22 cellular contexts compared by ENCODE assay signal in genomic region chr3:52446042-52446441, GRCh38. TPM values are rescaled to one million over a fixed set of nuclear protein-coding genes. Genes with fewer than 3 reads are reported as not detected.
DNase-seq lines count a peak whose midpoint lies in the region; ATAC-seq, FAIRE-seq and TF ChIP-seq lines count a peak whose summit lies in the region.
"Had no signal": no experiment of that assay in that cellular context is flagged by ENCODE, and none has a peak within 500 bp of the region (broad histone marks: within the 10 kb centered on the region; RNA-seq: fewer than 3 reads in every experiment).

No MANE protein-coding gene starts in this region.

- H2AK5ac ChIP-seq in H9 (ENCODE audit: insufficient read length, low read length), result no peak overlapping the region

- no peak overlapping the region for H3T11ph ChIP-seq in H9 (ENCODE audit: low read length)

- FAIRE-seq in A549 (lab: Jason Lieb, UNC), result no peak

- H3K4me1 Mint-ChIP-seq in H9 (peaks cover 21 to 24% of the 10 kb centered on the region in 2 experiments), T-helper 17 cell (peaks cover 7% of the 10 kb centered on the region)

- H4K91ac ChIP-seq in H9 (ENCODE audit: insufficient read length, low read depth, low read length), result no peak overlapping the region

- H3K9me3 ChIP-seq in A549 (no peaks in the 10 kb centered on the region), H9 (ENCODE audit: control insufficient read depth, low read depth, low read length) (no peaks in the 10 kb centered on the region), gastrocnemius medialis (no peaks in the 10 kb centered on the region), T-helper 17 cell (ENCODE audit: control insufficient read depth, low read length, poor library complexity, severe bottlenecking) (no peaks in the 10 kb centered on the region), upper lobe of right lung (no peaks in the 10 kb centered on the region)
- H3K9me3 ChIP-seq: BLaER1 had no signal

- TF ChIP-seq RAD21 in A549 (conservative IDR thresholded peaks at IDR 0.05 in 1 of 2, IDR thresholded peaks at IDR 0.05 in 1 of 2), result no peak

- no peak for TF ChIP-seq POLR2A in A549 (IDR thresholded peaks at IDR 0.05; ENCODE audit: low read length)
- TF ChIP-seq POLR2A in gastrocnemius medialis (IDR thresholded peaks at IDR 0.05), result no peak

- TF ChIP-seq EP300 in A549 (IDR thresholded peaks at IDR 0.05), result no peak

- H3K27me3 Mint-ChIP-seq in H9 (ENCODE audit: low read depth) (peaks cover 6% of the 10 kb centered on the region), T-helper 17 cell (no peaks in the 10 kb centered on the region)
- H3K27me3 Mint-ChIP-seq: CD4-positive, alpha-beta T cell had no signal

- in situ Hi-C loops in gastrocnemius medialis (cut with MboI; ENCODE audit: low sequenced_read_pairs in 4 of 4), result no loop called here

- no peak overlapping the region for H4K8ac ChIP-seq in H9 (replicated peaks; ENCODE audit: insufficient read length, low read depth, low read length)

- no peak overlapping the region for H3K23ac ChIP-seq in H9 (ENCODE audit: insufficient read length, low read depth, low read length)

- intact Hi-C loops in gastrocnemius medialis (cut with DNase I; ENCODE audit: low total_unique reads) (no loop called here), upper lobe of right lung (cut with DNase I) (no loop called here)

- no peak overlapping the region for H3K14ac ChIP-seq in H9 (ENCODE audit: insufficient read depth, low read length)

- DNase-seq in A549 (ENCODE audit: low read depth in 1 of 2, low spot score in 1 of 2) (no peak), H9 (peak; percentile 32), choroid plexus epithelial cell (ENCODE audit: low read depth) (no peak), gastrocnemius medialis (no peak), T-helper 17 cell (no peak), upper lobe of right lung (no peak)
- DNase-seq: ACHN; CD4-positive, alpha-beta T cell; COR-L47; DMS79 treated with DMSO at 0.1 percent for 48 hours; HCEC 1CT; NCI-H1105; NCI-H146; NCI-H2029 treated with DMSO at 0.1 percent for 48 hours; NCI-H226; NCI-H510A treated with DMSO at 0.1 percent for 48 hours; NCI-H748 treated with DMSO at 0.1 percent for 48 hours; NK-92 treated with Interleukin-12 subunit alpha and Interleukin-12 subunit beta, amount 100 ng/mL, for 24 hours had no signal

- H2BK120ac ChIP-seq in H9 (ENCODE audit: low read depth, low read length, poor library complexity, severe bottlenecking), result no peak overlapping the region

- peak; percentile 38 to 43; a peak in 3 of 6 replicates for ATAC-seq in A549
- ATAC-seq in gastrocnemius medialis, result no peak
- ATAC-seq in GM18867 (IDR thresholded peaks at IDR 0.05; ENCODE audit: unreplicated experiment), result no peak
- ATAC-seq in T-helper 17 cell, result no peak
- ATAC-seq in upper lobe of right lung, result no peak

- H3K9ac ChIP-seq in H9 (ENCODE audit: extremely low read depth, insufficient read length, low read length), result no peak overlapping the region
- H3K9ac ChIP-seq: BLaER1, KMS-11 had no signal

- CTCF ChIA-PET in A549 (lab: Yijun Ruan, JAX), result interaction anchor here (0.8 to 14.4 kb wide), 16 partner anchors 11 to 445 kb away, joined by 3 to 351 read pairs (median 4); partner anchors contain the start of genes NISCH and TWF2

- 44% methylated on average over 2 of the region's 4 CpGs for WGBS in A549 (ENCODE audit: missing lambda C conversion rate)
- WGBS in H9 (ENCODE audit: extremely low coverage, insufficient read length, low lambda C conversion rate), result no CpG with 5 or more reads among the region's 4 CpGs

- H3K4me3 Mint-ChIP-seq in H9, result no peak overlapping the region
- no peak overlapping the region for H3K4me3 Mint-ChIP-seq in T-helper 17 cell
- H3K4me3 Mint-ChIP-seq: CD4-positive, alpha-beta T cell had no signal

- H3K27me3 ChIP-seq in H9 (ENCODE audit: insufficient read depth, low read length), result no peaks in the 10 kb centered on the region
- H3K27me3 ChIP-seq in gastrocnemius medialis, result no peaks in the 10 kb centered on the region
- H3K27me3 ChIP-seq in upper lobe of right lung, result no peaks in the 10 kb centered on the region

- no peak overlapping the region for H3K56ac ChIP-seq in H9 (ENCODE audit: insufficient read length, low read depth, low read length)

- POLR2A ChIA-PET in A549 (lab: Yijun Ruan, JAX), result no interaction called here

- no peaks in the 10 kb centered on the region for H3K9me3 Mint-ChIP-seq in H9
- H3K9me3 Mint-ChIP-seq: CD4-positive, alpha-beta T cell had no signal

- H2BK15ac ChIP-seq in H9 (ENCODE audit: low read depth, low read length), result no peak overlapping the region

- H3K79me2 ChIP-seq in H9 (ENCODE audit: insufficient read depth, low read length), result no peaks in the 10 kb centered on the region

- H3K4me1 ChIP-seq in A549 (peaks cover 14% of the 10 kb centered on the region), H9 (ENCODE audit: insufficient read depth, low read length) (no peaks in the 10 kb centered on the region; the same call in 1 of the 2 replicates), gastrocnemius medialis (peaks cover 13 to 37% of the 10 kb centered on the region in 2 donors), upper lobe of right lung (peaks cover 5% of the 10 kb centered on the region)

- H3K36me3 ChIP-seq in gastrocnemius medialis (no peaks in the 10 kb centered on the region), upper lobe of right lung (no peaks in the 10 kb centered on the region)
- H3K36me3 ChIP-seq: BLaER1 had no signal

- H3K36me3 Mint-ChIP-seq in H9 (ENCODE audit: insufficient read depth in 1 of 3, low read depth in 3 of 3) (no peaks in the 10 kb centered on the region; a peak in 1 of 7 replicates), T-helper 17 cell (ENCODE audit: low read depth) (no peaks in the 10 kb centered on the region)

- no peaks in the 10 kb centered on the region for H3K79me1 ChIP-seq in H9 (ENCODE audit: insufficient read depth, low read depth, low read length, poor library complexity, severe bottlenecking)

- no peak overlapping the region for H2AFZ ChIP-seq in H9 (ENCODE audit: low read length)

- TF ChIP-seq CTCF in A549 (IDR thresholded peaks at IDR 0.05) (no peak), H9 (conservative IDR thresholded peaks at IDR 0.05) (no peak), choroid plexus epithelial cell (conservative IDR thresholded peaks at IDR 0.05; ENCODE audit: low read depth, low read length) (peak; percentile 9), gastrocnemius medialis (IDR thresholded peaks at IDR 0.05 in 4 of 5, conservative IDR thresholded peaks at IDR 0.05 in 1 of 5) (no peak), upper lobe of right lung (IDR thresholded peaks at IDR 0.05) (no peak)

- H4K5ac ChIP-seq in H9 (ENCODE audit: insufficient read length, low read depth, low read length), result no peak overlapping the region

- H4K20me1 ChIP-seq in H9 (ENCODE audit: control insufficient read depth, insufficient read depth, insufficient read length), result no peaks in the 10 kb centered on the region

- H3K27ac Mint-ChIP-seq in H9, result no peak overlapping the region
- H3K27ac Mint-ChIP-seq in T-helper 17 cell, result no peak overlapping the region
- H3K27ac Mint-ChIP-seq: CD4-positive, alpha-beta T cell had no signal

- H3K27ac ChIP-seq in A549, result no peak overlapping the region
- H3K27ac ChIP-seq in H9 (ENCODE audit: insufficient read length, low read depth, low read length), result no peak overlapping the region
- peak overlapping the region; percentile 94 to 99 (median 97) for H3K27ac ChIP-seq in gastrocnemius medialis
- H3K27ac ChIP-seq in upper lobe of right lung, result no peak overlapping the region
- H3K27ac ChIP-seq: BLaER1, KMS-11 had no signal

- no peak overlapping the region for H2BK5ac ChIP-seq in H9 (ENCODE audit: insufficient read length, low read length)

- H2BK20ac ChIP-seq in H9 (ENCODE audit: low read depth, low read length, poor library complexity, severe bottlenecking), result no peak overlapping the region

- no peak overlapping the region for H3K4me2 ChIP-seq in A549
- H3K4me2 ChIP-seq in H9 (ENCODE audit: insufficient read depth, insufficient read length, low read length), result no peak overlapping the region
- H3K4me2 ChIP-seq: KMS-11 had no signal

- no peak overlapping the region for H3K18ac ChIP-seq in H9 (ENCODE audit: insufficient read length, low read depth, low read length)

- H3K23me2 ChIP-seq in H9 (ENCODE audit: insufficient read length, low read depth, low read length, poor library complexity, severe bottlenecking), result no peaks in the 10 kb centered on the region

- H2BK12ac ChIP-seq in H9 (ENCODE audit: insufficient read length, low read depth, low read length), result no peak overlapping the region

- no peak overlapping the region for H3K4ac ChIP-seq in H9 (ENCODE audit: low read depth, low read length)

- H3K4me3 ChIP-seq in A549, result no peak overlapping the region
- H3K4me3 ChIP-seq in choroid plexus epithelial cell (ENCODE audit: low read depth, low read length), result no peak overlapping the region
- no peak overlapping the region for H3K4me3 ChIP-seq in gastrocnemius medialis
- no peak overlapping the region for H3K4me3 ChIP-seq in upper lobe of right lung
- H3K4me3 ChIP-seq: BLaER1 had no signal

RNA-seq across cellular contexts. Expression of gene SEMA3G, which starts 1.1 kb away (rescaled TPM):
- 0.05 and 0.08 TPM in 2 replicates for polyA plus RNA-seq in A549 (2011; rRNA removed)
- polyA plus RNA-seq in A549 (2012; cell fraction: cytosol; rRNA removed), result 0.12 and 0.17 TPM in 2 replicates
- 0.28 and 0.66 TPM in 2 replicates for polyA plus RNA-seq in A549 (2012; cell fraction: nucleus; rRNA removed)
- 0.13 to 0.24 TPM (median 0.13 TPM) in 3 replicates for polyA plus RNA-seq in A549 (2017; fragmentation: RNase III; extraction: RNeasy Plus Mini Kit Qiagen cat#74134 plus additional on column Dnase treatment)
- polyA minus RNA-seq in A549 (2011; rRNA and poly(A)+ RNA removed), result not detected in 2 replicates
- 1.7 and 2.4 TPM in 2 replicates for total RNA-seq in H9 (2021)
- total RNA-seq in gastrocnemius medialis, result 10 to 100 TPM in 3 of 4 donors, 1 to 10 TPM in 1; 3.8 to 20.3 (median 13.1) TPM
- total RNA-seq in T-helper 17 cell, result 1 to 10 TPM; 1.5 to 2.3 TPM
- 27.6 TPM for total RNA-seq in upper lobe of right lung

RNA-seq across cellular contexts. Expression of gene TNNC1, which starts 7.8 kb away (rescaled TPM):
- polyA plus RNA-seq in A549 (2011; rRNA removed), result 2.1 and 4.5 TPM in 2 replicates
- polyA plus RNA-seq in A549 (2012; cell fraction: cytosol; rRNA removed), result 3.1 and 5.6 TPM in 2 replicates
- 1.5 and 2.1 TPM in 2 replicates for polyA plus RNA-seq in A549 (2012; cell fraction: nucleus; rRNA removed)
- polyA plus RNA-seq in A549 (2017; fragmentation: RNase III; extraction: RNeasy Plus Mini Kit Qiagen cat#74134 plus additional on column Dnase treatment), result 2.6 to 3.3 TPM (median 2.8 TPM) in 3 replicates
- 0.66 and 1.2 TPM in 2 replicates for polyA minus RNA-seq in A549 (2011; rRNA and poly(A)+ RNA removed)
- 5.6 and 7.7 TPM in 2 replicates for total RNA-seq in H9 (2021)
- over 10,000 TPM in 1 of 4 donors, 1,000 to 10,000 TPM in 3; 5,017 to 11,453 (median 7,253) TPM for total RNA-seq in gastrocnemius medialis
- 1 to 10 TPM; 3.7 to 3.8 TPM for total RNA-seq in T-helper 17 cell
- total RNA-seq in upper lobe of right lung, result 88.9 TPM
- total RNA-seq: HT1080 had no signal

RNA-seq across cellular contexts. Expression of gene NISCH, which starts 9.4 kb away (rescaled TPM):
- polyA plus RNA-seq in A549 (2011; rRNA removed) (17.3 and 19.2 TPM in 2 replicates), A549 (2017; fragmentation: RNase III; extraction: RNeasy Plus Mini Kit Qiagen cat#74134 plus additional on column Dnase treatment) (17.8 to 19.8 TPM (median 18.2 TPM) in 3 replicates)
- polyA plus RNA-seq in A549 (2012; cell fraction: cytosol; rRNA removed), result 19.5 and 23.6 TPM in 2 replicates
- polyA plus RNA-seq in A549 (2012; cell fraction: nucleus; rRNA removed), result 121 and 146 TPM in 2 replicates
- 27.1 and 28.8 TPM in 2 replicates for polyA minus RNA-seq in A549 (2011; rRNA and poly(A)+ RNA removed)
- total RNA-seq in H9 (2021) (99.0 and 104 TPM in 2 replicates), gastrocnemius medialis (10 to 100 TPM; 19.2 to 38.3 (median 25.0) TPM), T-helper 17 cell (100 to 1,000 TPM; 121 to 146 TPM), upper lobe of right lung (94.6 TPM)

RNA-seq across cellular contexts. Expression of gene PHF7, which starts 35.6 kb away (rescaled TPM):
- polyA plus RNA-seq in A549 (2011; rRNA removed) (4.0 and 6.0 TPM in 2 replicates), A549 (2017; fragmentation: RNase III; extraction: RNeasy Plus Mini Kit Qiagen cat#74134 plus additional on column Dnase treatment) (2.7 to 3.8 TPM (median 3.0 TPM) in 3 replicates)
- 2.5 and 2.9 TPM in 2 replicates for polyA plus RNA-seq in A549 (2012; cell fraction: cytosol; rRNA removed)
- 3.0 and 3.5 TPM in 2 replicates for polyA plus RNA-seq in A549 (2012; cell fraction: nucleus; rRNA removed)
- 2.7 and 3.3 TPM in 2 replicates for polyA minus RNA-seq in A549 (2011; rRNA and poly(A)+ RNA removed)
- total RNA-seq in H9 (2021) (9.4 and 9.9 TPM in 2 replicates), gastrocnemius medialis (10 to 100 TPM in 1 of 4 donors, 1 to 10 TPM in 3; 3.1 to 11.4 (median 6.8) TPM), T-helper 17 cell (10 to 100 TPM; 11.1 to 13.0 TPM), upper lobe of right lung (6.8 TPM)

RNA-seq across cellular contexts. Expression of gene BAP1, which starts 36.2 kb away (rescaled TPM):
- polyA plus RNA-seq in A549 (2011; rRNA removed), result 32.7 and 36.0 TPM in 2 replicates
- 41.7 and 51.2 TPM in 2 replicates for polyA plus RNA-seq in A549 (2012; cell fraction: cytosol; rRNA removed)
- polyA plus RNA-seq in A549 (2012; cell fraction: nucleus; rRNA removed), result 137 and 152 TPM in 2 replicates
- 33.3 to 39.4 TPM (median 38.1 TPM) in 3 replicates for polyA plus RNA-seq in A549 (2017; fragmentation: RNase III; extraction: RNeasy Plus Mini Kit Qiagen cat#74134 plus additional on column Dnase treatment)
- polyA minus RNA-seq in A549 (2011; rRNA and poly(A)+ RNA removed), result 42.8 and 44.8 TPM in 2 replicates
- total RNA-seq in H9 (2021), result 79.6 and 84.1 TPM in 2 replicates
- 10 to 100 TPM; 69.8 to 88.2 (median 76.5) TPM for total RNA-seq in gastrocnemius medialis
- 100 to 1,000 TPM; 107 to 114 TPM for total RNA-seq in T-helper 17 cell
- total RNA-seq in upper lobe of right lung, result 71.4 TPM

Comparison
In these comparisons a context has a peak if more than half of its experiments do, and no peak if none do; other contexts are left out.
1. ATAC-seq: peak in A549 (2 of 2); none in gastrocnemius medialis (0 of 2), GM18867 (single experiment), T-helper 17 cell (single experiment) and upper lobe of right lung (single experiment).
2. H3K27ac ChIP-seq: peak in gastrocnemius medialis (4 of 4); none in A549 (0 of 2), H9 (single experiment) and upper lobe of right lung (single experiment).
3. RNA of gene TNNC1, which starts 7.8 kb away (total RNA-seq): 5,017 to 11,453 TPM in gastrocnemius medialis; 88.9 TPM in upper lobe of right lung (single experiment), 5.6 to 7.7 TPM in H9 and 3.7 to 3.8 TPM in T-helper 17 cell; every median in the first group is over 10 times any median in the second.